In the genomic region with DNA sequence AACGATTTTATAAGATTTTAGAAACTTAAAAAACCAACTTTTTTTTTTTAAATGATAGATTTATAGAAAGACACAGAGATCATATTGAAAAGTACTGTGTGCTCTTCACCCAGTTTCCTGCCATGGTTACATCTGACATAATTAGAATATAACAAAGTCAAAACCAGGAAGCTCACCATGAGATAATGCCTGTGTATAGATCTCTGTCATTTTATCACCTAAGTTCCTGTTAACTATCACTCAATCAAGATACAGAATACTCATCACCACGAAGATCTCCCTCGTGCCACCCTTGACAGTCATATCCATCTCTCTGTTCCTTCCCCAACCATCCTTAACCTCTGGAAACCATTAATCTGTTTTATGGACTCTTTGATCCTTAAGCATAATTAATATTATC, we compare ENCODE assay signal across 18 cellular contexts. TPM values are rescaled to one million over a fixed set of nuclear protein-coding genes. Genes with fewer than 3 reads are reported as not detected.
DNase-seq lines count a peak whose midpoint lies in the region; ATAC-seq, FAIRE-seq and TF ChIP-seq lines count a peak whose summit lies in the region.
"Had no signal": no experiment of that assay in that cellular context is flagged by ENCODE, and none has a peak within 500 bp of the region (broad histone marks: within the 10 kb centered on the region; RNA-seq: fewer than 3 reads in every experiment).

No MANE protein-coding gene starts in this region.

- TF ChIP-seq CTCF in Loucy (conservative IDR thresholded peaks at IDR 0.05; ENCODE audit: low read length) (no peak), GM12878 (IDR thresholded peaks at IDR 0.05 in 2 of 3, conservative IDR thresholded peaks at IDR 0.05 in 1 of 3; ENCODE audit: control insufficient read depth in 2 of 3, extremely low read depth in 1 of 3, insufficient read depth in 1 of 3, low read depth in 3 of 3, low read length in 3 of 3) (no peak), spleen (IDR thresholded peaks at IDR 0.05 in 8 of 11, conservative IDR thresholded peaks at IDR 0.05 in 3 of 11) (no peak)

- H3K9me3 ChIP-seq in Loucy (ENCODE audit: insufficient read depth, low read depth, low read length): no peaks in the 10 kb centered on the region
- H3K9me3 ChIP-seq in GM12878 (replicated peaks; ENCODE audit: control insufficient read depth, insufficient read depth, low read length): no peaks in the 10 kb centered on the region
- no peaks in the 10 kb centered on the region for H3K9me3 ChIP-seq in spleen
- H3K9me3 ChIP-seq: left ventricle myocardium inferior, testis had no signal

- RAD21 ChIA-PET in GM12878 (lab: Charles Lee; ENCODE audit: unreplicated experiment): interaction anchor here (1.2 to 4.9 kb wide), 7 partner anchors 9 to 441 kb away, joined by 3 to 38 read pairs (median 4); a partner anchor contains a TSS

- 0 out of 2 replicates have a peak, but pooled peaks cover 2% of the 10 kb centered on the region for H3F3A ChIP-seq in Loucy (ENCODE audit: low read depth)

- H4K20me1 ChIP-seq in Loucy (ENCODE audit: insufficient read depth, low read length, poor library complexity, severe bottlenecking): no peaks in the 10 kb centered on the region
- H4K20me1 ChIP-seq in GM12878 (ENCODE audit: control insufficient read depth, insufficient read depth): 0 out of 2 replicates have a peak, but pooled peaks cover 2% of the 10 kb centered on the region

- H3K9me3 Mint-ChIP-seq in activated CD8-positive, alpha-beta memory T cell treated with anti-CD3 and anti-CD28 coated beads, Interleukin-2, amount 10 ng/mL, durations not matched to agents 7 days and 5 days (ENCODE audit: low read depth): no peaks in the 10 kb centered on the region
- H3K9me3 Mint-ChIP-seq: activated CD4-positive, alpha-beta T cell treated with anti-CD3 and anti-CD28 coated beads, Interleukin-2, amount 10 ng/mL, durations not matched to agents 7 days and 5 days had no signal

- no peak overlapping the region for H3K4me3 Mint-ChIP-seq in activated CD8-positive, alpha-beta memory T cell treated with anti-CD3 and anti-CD28 coated beads, Interleukin-2, amount 10 ng/mL, durations not matched to agents 7 days and 5 days
- H3K4me3 Mint-ChIP-seq: activated CD4-positive, alpha-beta T cell treated with anti-CD3 and anti-CD28 coated beads, Interleukin-2, amount 10 ng/mL, durations not matched to agents 7 days and 5 days had no signal

- H3K27me3 ChIP-seq in Loucy (ENCODE audit: insufficient read depth, low read length, poor library complexity, severe bottlenecking) (no peaks in the 10 kb centered on the region), GM12878 (replicated peaks in 1 of 2; ENCODE audit: control insufficient read depth in 2 of 2, insufficient read depth in 2 of 2, low read length in 1 of 2) (no peaks in the 10 kb centered on the region), spleen (replicated peaks in 1 of 7) (no peaks in the 10 kb centered on the region)
- H3K27me3 ChIP-seq: testis had no signal

- H2AFZ ChIP-seq in Loucy (ENCODE audit: low read length) (no peak overlapping the region), GM12878 (ENCODE audit: control insufficient read depth, low read depth, low read length) (no peak overlapping the region)

- DNase-seq in activated CD8-positive, alpha-beta memory T cell treated with anti-CD3 and anti-CD28 coated beads, Interleukin-2, amount 10 ng/mL, durations not matched to agents 7 days and 5 days: no peak
- DNase-seq in activated CD8-positive, alpha-beta memory T cell treated with anti-CD3 and anti-CD28 coated beads, Interleukin-2, amount 50 U/mL, for 48 hours: no peak
- no peak for DNase-seq in GM12878 (ENCODE audit: low read depth, low spot score)
- DNase-seq in spleen: no peak
- DNase-seq: activated CD4-positive, alpha-beta T cell treated with anti-CD3 and anti-CD28 coated beads, Interleukin-2, amount 10 ng/mL, durations not matched to agents 7 days and 5 days; activated gamma-delta T cell treated with Interleukin-2 at 50 U/mL for 16 hours; foreskin fibroblast; left ventricle myocardium inferior; MV-4-11; NCI-H2081 treated with DMSO at 0.1 percent for 48 hours; NCI-H526 treated with DMSO at 0.1 percent for 48 hours; testis had no signal

- BruUV-seq in GM12878 (replicated peaks; lab: Mats Ljungman, UMichigan): no TSS peak

- peak; percentile 70 for ATAC-seq in activated CD8-positive, alpha-beta memory T cell treated with anti-CD3 and anti-CD28 coated beads, Interleukin-2, amount 10 ng/mL, durations not matched to agents 7 days and 5 days
- ATAC-seq in GM12878: peak; percentile 40
- no peak for ATAC-seq in GM19455 (IDR thresholded peaks at IDR 0.05; ENCODE audit: unreplicated experiment)
- no peak for ATAC-seq in GM21737 (IDR thresholded peaks at IDR 0.05; ENCODE audit: unreplicated experiment)
- no peak for ATAC-seq in HG03439 (IDR thresholded peaks at IDR 0.05; ENCODE audit: unreplicated experiment)
- ATAC-seq: Panc1 had no signal

- 97% methylated on average over 3 of the region's 3 CpGs for WGBS in GM12878 (ENCODE audit: insufficient coverage, insufficient replicate concordance, low lambda C conversion rate, missing lambda C conversion rate)
- 23 to 49% (median 32%) methylated on average over 3 of the region's 3 CpGs for WGBS in spleen, 5 donors

- TF ChIP-seq RAD21 in GM12878 (IDR thresholded peaks at IDR 0.05; ENCODE audit: insufficient read depth, low read depth, low read length): no peak

- FAIRE-seq in GM12878 (lab: Jason Lieb, UNC): no peak
- FAIRE-seq: H1 had no signal

- POLR2A ChIA-PET in GM12878 (lab: Charles Lee): interaction anchor here (1.0 kb wide), 1 partner anchor 447 kb away, joined by 3 read pairs; no protein-coding TSS in a partner anchor

- H3K27ac Mint-ChIP-seq in activated CD8-positive, alpha-beta memory T cell treated with anti-CD3 and anti-CD28 coated beads, Interleukin-2, amount 10 ng/mL, durations not matched to agents 7 days and 5 days: peak overlapping the region; percentile 30

- TF ChIP-seq POLR2A in GM12878 (IDR thresholded peaks at IDR 0.05; ENCODE audit: low read depth, low read length): no peak
- no peak for TF ChIP-seq POLR2A in spleen (IDR thresholded peaks at IDR 0.05)

- H3K4me1 Mint-ChIP-seq in activated CD8-positive, alpha-beta memory T cell treated with anti-CD3 and anti-CD28 coated beads, Interleukin-2, amount 10 ng/mL, durations not matched to agents 7 days and 5 days: peaks cover 8% of the 10 kb centered on the region

- peaks cover 10% of the 10 kb centered on the region; the same call in 1 of the 2 replicates for H3K36me3 ChIP-seq in Loucy (ENCODE audit: insufficient read depth, low read length)
- H3K36me3 ChIP-seq in GM12878 (ENCODE audit: control insufficient read depth in 2 of 2, insufficient read depth in 2 of 2, low read length in 1 of 2): peaks cover 0 to 10% of the 10 kb centered on the region in 2 experiments; a peak in 2 of 4 replicates
- H3K36me3 ChIP-seq in spleen: peaks cover 0 to 51% (median 22%) of the 10 kb centered on the region in 6 donors

- H3K4me3 ChIP-seq in Loucy (ENCODE audit: low read length, poor library complexity, severe bottlenecking) (no peak overlapping the region), GM12878 (no peak overlapping the region), spleen (no peak overlapping the region)
- H3K4me3 ChIP-seq: left ventricle myocardium inferior, testis had no signal

- in situ Hi-C loops in GM12878 (cut with MboI): no loop called here

- H3K27ac ChIP-seq in GM12878 (ENCODE audit: control insufficient read depth, insufficient read depth): no peak overlapping the region
- H3K27ac ChIP-seq in spleen: peak overlapping the region in 7 of 8 donors; percentile 39 to 71 (median 54)
- H3K27ac ChIP-seq: left ventricle myocardium inferior, testis had no signal

- SMC1A ChIA-PET in GM12878 (lab: Charles Lee; ENCODE audit: uncharacterized antibody, unreplicated experiment): interaction anchor here (0.6 to 4.4 kb wide), 8 partner anchors 8 to 441 kb away, joined by 3 to 53 read pairs (median 6); a partner anchor contains a TSS

- H3K79me2 ChIP-seq in Loucy (ENCODE audit: insufficient read depth, low read length): no peaks in the 10 kb centered on the region
- H3K79me2 ChIP-seq in GM12878 (ENCODE audit: control insufficient read depth, insufficient read depth, low read length): no peaks in the 10 kb centered on the region

- no peaks in the 10 kb centered on the region for H3K9me2 ChIP-seq in Loucy (replicated peaks; ENCODE audit: low read depth, low read length)

- H3K4me1 ChIP-seq in Loucy (ENCODE audit: insufficient read depth, low read length, poor library complexity, severe bottlenecking) (peaks cover 12% of the 10 kb centered on the region), GM12878 (ENCODE audit: control insufficient read depth, insufficient read depth, low read length) (no peaks in the 10 kb centered on the region), spleen (peaks cover 0 to 33% (median 13%) of the 10 kb centered on the region in 6 donors)
- H3K4me1 ChIP-seq: left ventricle myocardium inferior, testis had no signal

- H3K27me3 Mint-ChIP-seq in activated CD8-positive, alpha-beta memory T cell treated with anti-CD3 and anti-CD28 coated beads, Interleukin-2, amount 10 ng/mL, durations not matched to agents 7 days and 5 days: no peaks in the 10 kb centered on the region
- H3K27me3 Mint-ChIP-seq: activated CD4-positive, alpha-beta T cell treated with anti-CD3 and anti-CD28 coated beads, Interleukin-2, amount 10 ng/mL, durations not matched to agents 7 days and 5 days had no signal

- peak overlapping the region; percentile 60 for H3K4me2 ChIP-seq in Loucy (ENCODE audit: low read depth, low read length, poor library complexity, severe bottlenecking)
- no peak overlapping the region for H3K4me2 ChIP-seq in GM12878 (ENCODE audit: control insufficient read depth, insufficient read depth)

- intact Hi-C loops in GM12878 (cut with micrococcal nuclease; ENCODE audit: unreplicated experiment) (loop anchor here (10.0 kb wide), 1 partner anchor 633 kb away; no protein-coding TSS in a partner anchor), spleen (cut with DNase I; ENCODE audit: low total_unique reads) (no loop called here)

- CTCF ChIA-PET in activated CD8-positive, alpha-beta memory T cell treated with anti-CD3 and anti-CD28 coated beads, Interleukin-2, amount 10 ng/mL, durations not matched to agents 7 days and 5 days (lab: Charles Lee): interaction anchor here (0.9 to 1.0 kb wide), 2 partner anchors 8 to 441 kb away, joined by 3 read pairs; a partner anchor contains a TSS
- CTCF ChIA-PET in GM12878 (lab: Yijun Ruan, JAX): interaction anchor here (0.7 to 6.0 kb wide), 6 partner anchors 9 to 441 kb away, joined by 3 to 64 read pairs (median 3); a partner anchor contains a TSS

- H3K9ac ChIP-seq in Loucy (ENCODE audit: low read depth, low read length, poor library complexity, severe bottlenecking) (no peak overlapping the region), GM12878 (ENCODE audit: control insufficient read depth, insufficient read depth, low read length) (no peak overlapping the region)

- peaks cover 24% of the 10 kb centered on the region for H3K36me3 Mint-ChIP-seq in activated CD8-positive, alpha-beta memory T cell treated with anti-CD3 and anti-CD28 coated beads, Interleukin-2, amount 10 ng/mL, durations not matched to agents 7 days and 5 days

- TF ChIP-seq EP300 in GM12878 (IDR thresholded peaks at IDR 0.05; ENCODE audit: borderline replicate concordance in 1 of 2, control insufficient read depth in 1 of 2, low read depth in 2 of 2, low read length in 2 of 2): no peak

RNA-seq across cellular contexts. Expression of a gene that starts 39.1 kb away (rescaled TPM):
- 10 to 100 TPM; 19.0 to 21.6 TPM for total RNA-seq in activated CD8-positive, alpha-beta memory T cell treated with anti-CD3 and anti-CD28 coated beads, Interleukin-2, amount 10 ng/mL, durations not matched to agents 7 days and 5 days
- 71.0 and 84.3 TPM in 2 replicates for total RNA-seq in GM12878 (2013; cell fraction: nucleolus; rRNA removed)
- 19.4 and 21.4 TPM in 2 replicates for total RNA-seq in GM12878 (2014; rRNA removed)
- 22.1 and 22.9 TPM in 2 replicates for total RNA-seq in GM12878 (2014; rRNA removed; fragmentation: Illumina TruSeq; extraction: Trizol)
- 13.1 and 14.4 TPM in 2 replicates for total RNA-seq in GM12878 (2021)
- polyA plus RNA-seq in GM12878 (2011; ENCODE audit: low read depth): 9.4 TPM
- polyA plus RNA-seq in GM12878 (2011; rRNA removed): 25.6 and 35.4 TPM in 2 replicates
- polyA plus RNA-seq in GM12878 (2011; cell fraction: cytosol; rRNA removed): 12.8 and 14.3 TPM in 2 replicates
- polyA plus RNA-seq in GM12878 (2011; cell fraction: nucleus; rRNA removed): 21.7 and 23.7 TPM in 2 replicates
- 8.6 and 10.2 TPM in 2 replicates for polyA plus RNA-seq in GM12878 (2012)
- 23.2 and 25.0 TPM in 2 replicates for polyA plus RNA-seq in GM12878 (2014; fragmentation: Illumina TruSeq; extraction: Trizol)
- polyA plus RNA-seq in GM12878 (2014; fragmentation: Nextera tagmentation; extraction: Ambion mirVana): 10 to 100 TPM; 16.6 to 24.7 TPM
- polyA plus RNA-seq in GM12878 (2014; rRNA removed): 13.7 and 16.6 TPM in 2 replicates
- polyA plus RNA-seq in GM12878 (2016; fragmentation: Nextera tagmentation; extraction: Ambion mirVana): 10 to 100 TPM; 21.4 to 22.2 TPM
- 13.7 and 22.7 TPM in 2 replicates for polyA minus RNA-seq in GM12878 (2011; rRNA and poly(A)+ RNA removed)
- 6.1 and 10.2 TPM in 2 replicates for polyA minus RNA-seq in GM12878 (2011; cell fraction: cytosol; rRNA and poly(A)+ RNA removed)
- polyA minus RNA-seq in GM12878 (2011; cell fraction: nucleus; rRNA and poly(A)+ RNA removed): 16.0 and 41.7 TPM in 2 replicates
- 10 to 100 TPM; 11.8 to 36.0 (median 17.4) TPM for total RNA-seq in spleen
- 10 to 100 TPM; 11.2 to 15.4 (median 13.8) TPM for polyA plus RNA-seq in spleen

Comparison
In these comparisons a context has a peak if more than half of its experiments do, and no peak if none do; other contexts are left out.
1. ATAC-seq: peak in activated CD8-positive, alpha-beta memory T cell treated with anti-CD3 and anti-CD28 coated beads, Interleukin-2, amount 10 ng/mL, durations not matched to agents 7 days and 5 days (single experiment) and GM12878 (single experiment); none in GM19455 (single experiment), GM21737 (single experiment) and HG03439 (single experiment).